29 cellular contexts compared by ENCODE assay signal in the genomic region with DNA sequence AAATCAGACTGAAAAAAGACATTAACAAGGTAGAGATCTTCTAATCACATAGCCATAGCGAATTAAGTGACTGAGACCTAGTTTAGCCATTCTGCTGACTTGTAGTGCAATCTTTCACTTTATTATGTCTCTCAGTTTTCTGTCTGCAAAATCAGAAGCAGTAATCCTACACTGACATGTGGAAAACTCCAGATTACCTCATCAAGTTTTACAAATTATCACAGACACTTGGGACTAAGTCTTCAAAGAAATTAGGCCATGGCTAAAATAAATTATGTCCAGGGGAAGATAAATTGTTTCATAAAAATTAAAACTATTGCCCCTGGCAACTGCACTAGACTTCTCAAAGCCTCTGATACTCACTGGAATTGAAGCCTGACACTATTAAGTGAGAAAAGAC.
"Had no signal": no experiment of that assay in that cellular context is flagged by ENCODE, and none has a peak within 500 bp of the region (broad histone marks: within the 10 kb centered on the region; RNA-seq: fewer than 3 reads in every experiment).

No MANE protein-coding gene starts in this region.

- DNase-seq: activated CD4-positive, alpha-beta memory T cell treated with anti-CD3 and anti-CD28 coated beads, Interleukin-2, amount 10 ng/mL, durations not matched to agents 7 days and 5 days; activated CD4-positive, alpha-beta T cell treated with anti-CD3 and anti-CD28 coated beads for 1 hour; activated CD4-positive, alpha-beta T cell treated with anti-CD3 and anti-CD28 coated beads for 4 hours; activated CD4-positive, alpha-beta T cell treated with anti-CD3 and anti-CD28 coated beads, Interleukin-2, amount 10 ng/mL, durations not matched to agents 7 days and 5 days; activated CD4-positive, alpha-beta T cell treated with anti-CD3 and anti-CD28 coated beads, Interleukin-2, amount 50 U/mL, for 4 hours; activated CD8-positive, alpha-beta memory T cell treated with anti-CD3 and anti-CD28 coated beads, Interleukin-2, amount 50 U/mL, for 48 hours; activated effector memory CD4-positive, alpha-beta T cell treated with Interleukin-2 at 50 U/mL for 16 hours; activated gamma-delta T cell treated with Interleukin-2 at 50 U/mL for 16 hours; activated naive CD4-positive, alpha-beta T cell treated with Interleukin-2 at 50 U/mL for 16 hours; activated naive CD8-positive, alpha-beta T cell treated with anti-CD3 and anti-CD28 coated beads for 36 hours; activated naive CD8-positive, alpha-beta T cell treated with anti-CD3 and anti-CD28 coated beads, Interleukin-2, amount 50 U/mL, for 24 hours; activated T-cell treated with anti-CD3 and anti-CD28 coated beads, Interleukin-2, amount 50 U/mL, for 4 hours; adrenal gland; amygdala; aorta; body of pancreas; central memory CD4-positive, alpha-beta T cell; cerebellar nuclear complex; colonic mucosa; dorsolateral prefrontal cortex; effector memory CD4-positive, alpha-beta T cell; endodermal cell; foreskin melanocyte; T-helper 2 cell had no signal

- H3K4me1 ChIP-seq: body of pancreas, colonic mucosa had no signal

- ATAC-seq: activated naive CD8-positive, alpha-beta T cell treated with anti-CD3 and anti-CD28 coated beads, Interleukin-2, amount 50 U/mL, for 24 hours; activated T-cell treated with anti-CD3 and anti-CD28 coated beads, Interleukin-2, amount 50 U/mL, for 4 hours; activated T-helper 17 cell treated with anti-CD3 and anti-CD28 coated beads, Interleukin-2, amount 50 U/mL, for 72 hours; body of pancreas; esophagus mucosa; gastroesophageal sphincter; WTC11 had no signal

- H3K27ac ChIP-seq: adrenal gland, body of pancreas, colonic mucosa, dorsolateral prefrontal cortex, gastroesophageal sphincter, VCaP had no signal

- H3K27me3 ChIP-seq: adrenal gland, body of pancreas, colonic mucosa, dorsolateral prefrontal cortex, gastroesophageal sphincter had no signal

- H3K4me3 ChIP-seq: adrenal gland, body of pancreas, colonic mucosa, dorsolateral prefrontal cortex, gastroesophageal sphincter had no signal

- H3K36me3 ChIP-seq: adrenal gland, colonic mucosa, gastroesophageal sphincter had no signal

- H3K9me3 ChIP-seq: adrenal gland, body of pancreas, colonic mucosa, gastroesophageal sphincter had no signal
